Comparison of ENCODE assay signal across 31 cellular contexts in genomic region chr13:89267734-89268133, GRCh38.
DNase-seq lines count a peak whose midpoint lies in the region; ATAC-seq, FAIRE-seq and TF ChIP-seq lines count a peak whose summit lies in the region.
"Had no signal": no experiment of that assay in that cellular context is flagged by ENCODE, and none has a peak within 500 bp of the region (broad histone marks: within the 10 kb centered on the region; RNA-seq: fewer than 3 reads in every experiment).

No MANE protein-coding gene starts in this region.

- no peak overlapping the region for H3K27ac ChIP-seq in RWPE2 (ENCODE audit: poor library complexity, severe bottlenecking)
- H3K27ac ChIP-seq: body of pancreas, gastroesophageal sphincter, parathyroid adenoma, right atrium auricular region, RWPE1, SK-N-MC, thoracic aorta, uterus had no signal

- no peaks in the 10 kb centered on the region for H3K27me3 ChIP-seq in RWPE2 (ENCODE audit: insufficient read depth, poor library complexity, severe bottlenecking)
- H3K27me3 ChIP-seq: BE2C, body of pancreas, gastroesophageal sphincter, right atrium auricular region, uterus had no signal

- no peaks in the 10 kb centered on the region for H3K36me3 ChIP-seq in RWPE2 (ENCODE audit: low read depth)
- H3K36me3 ChIP-seq: BE2C, gastroesophageal sphincter, HAP-1, right atrium auricular region, thoracic aorta, uterus had no signal

- no peaks in the 10 kb centered on the region for H3K9me3 ChIP-seq in RWPE2 (ENCODE audit: severe bottlenecking)
- H3K9me3 ChIP-seq: BE2C, body of pancreas, right atrium auricular region, thoracic aorta, uterus had no signal

- peak; percentile 97 for FAIRE-seq in H54 (lab: Jason Lieb, UNC)
- FAIRE-seq: HepG2 had no signal

- no peak for DNase-seq in H54 (ENCODE audit: insufficient read length, low spot score)
- DNase-seq in RWPE2 (ENCODE audit: low spot score): no peak
- peak; percentile 54 for DNase-seq in epithelial cell of esophagus (ENCODE audit: low read depth)
- DNase-seq in non-pigmented ciliary epithelial cell (ENCODE audit: low read depth): peak; percentile 18
- no peak for DNase-seq in NCI-H146 treated with DMSO at 0.1 percent for 48 hours (lab: John Stamatoyannopoulos, UW; ENCODE audit: unreplicated experiment)
- DNase-seq in stimulated activated naive CD4-positive, alpha-beta T cell (lab: John Stamatoyannopoulos, UW): no peak
- no peak for DNase-seq in MV-4-11 (lab: John Stamatoyannopoulos, UW)
- DNase-seq in NOMO-1 treated with DMSO at 0.1 percent for 48 hours (lab: John Stamatoyannopoulos, UW; ENCODE audit: unreplicated experiment): no peak
- DNase-seq: activated B cell treated with CpG ODN at 0.5 μM for 24 hours; activated CD4-positive, alpha-beta T cell treated with anti-CD3 and anti-CD28 coated beads, Interleukin-2, amount 10 ng/mL, durations not matched to agents 7 days and 5 days; activated effector memory CD4-positive, alpha-beta T cell treated with anti-CD3 and anti-CD28 coated beads, Interleukin-2, amount 50 U/mL, for 16 hours; activated naive CD8-positive, alpha-beta T cell treated with anti-CD3 and anti-CD28 coated beads, Interleukin-2, amount 10 ng/mL, durations not matched to agents 7 days and 5 days; BE2C; body of pancreas; CD8-positive, alpha-beta memory T cell; DMS 273 treated with DMSO at 0.1 percent for 48 hours; hippocampal formation; NCI-H1436 treated with DMSO at 0.1 percent for 48 hours; NCI-H2107; NCI-H345; NCI-H69; stimulated activated CD4-positive, alpha-beta T cell treated with anti-CD3 and anti-CD28 coated beads, Interleukin-1b, Interleukin-23, amount 100 ng/mL, for 48 hours; uterus had no signal

- TF ChIP-seq POLR2A in H54 (IDR thresholded peaks at IDR 0.05; ENCODE audit: low read depth, low read length): no peak

- H3K4me1 ChIP-seq in RWPE2 (ENCODE audit: insufficient read depth, poor library complexity, severe bottlenecking): peaks cover 11% of the 10 kb centered on the region
- H3K4me1 ChIP-seq: body of pancreas, gastroesophageal sphincter, HAP-1, parathyroid adenoma, right atrium auricular region, uterus had no signal

- H3K4me3 ChIP-seq in RWPE2 (ENCODE audit: severe bottlenecking) (no peak overlapping the region), epithelial cell of esophagus (ENCODE audit: low read length) (no peak overlapping the region)
- H3K4me3 ChIP-seq: body of pancreas, gastroesophageal sphincter, HAP-1, right atrium auricular region, SK-N-MC, thoracic aorta, uterus had no signal

- TF ChIP-seq CTCF in RWPE2 (IDR thresholded peaks at IDR 0.05; ENCODE audit: poor library complexity, severe bottlenecking): no peak
- TF ChIP-seq CTCF in epithelial cell of esophagus (IDR thresholded peaks at IDR 0.05; ENCODE audit: insufficient read depth, low read depth, low read length, missing control alignments): no peak

- ATAC-seq in RWPE2 (ENCODE audit: low read depth): peak; percentile 95
- ATAC-seq: body of pancreas, gastroesophageal sphincter, HepG2 had no signal

Comparison
In these comparisons a context has a peak if more than half of its experiments do, and no peak if none do; other contexts are left out.
1. DNase-seq: peak in epithelial cell of esophagus (single experiment) and non-pigmented ciliary epithelial cell (single experiment); none in H54 (single experiment), RWPE2 (single experiment), NCI-H146 treated with DMSO at 0.1 percent for 48 hours (single experiment), stimulated activated naive CD4-positive, alpha-beta T cell (0 of 6), MV-4-11 (single experiment) and NOMO-1 treated with DMSO at 0.1 percent for 48 hours (single experiment).